In the genomic region with DNA sequence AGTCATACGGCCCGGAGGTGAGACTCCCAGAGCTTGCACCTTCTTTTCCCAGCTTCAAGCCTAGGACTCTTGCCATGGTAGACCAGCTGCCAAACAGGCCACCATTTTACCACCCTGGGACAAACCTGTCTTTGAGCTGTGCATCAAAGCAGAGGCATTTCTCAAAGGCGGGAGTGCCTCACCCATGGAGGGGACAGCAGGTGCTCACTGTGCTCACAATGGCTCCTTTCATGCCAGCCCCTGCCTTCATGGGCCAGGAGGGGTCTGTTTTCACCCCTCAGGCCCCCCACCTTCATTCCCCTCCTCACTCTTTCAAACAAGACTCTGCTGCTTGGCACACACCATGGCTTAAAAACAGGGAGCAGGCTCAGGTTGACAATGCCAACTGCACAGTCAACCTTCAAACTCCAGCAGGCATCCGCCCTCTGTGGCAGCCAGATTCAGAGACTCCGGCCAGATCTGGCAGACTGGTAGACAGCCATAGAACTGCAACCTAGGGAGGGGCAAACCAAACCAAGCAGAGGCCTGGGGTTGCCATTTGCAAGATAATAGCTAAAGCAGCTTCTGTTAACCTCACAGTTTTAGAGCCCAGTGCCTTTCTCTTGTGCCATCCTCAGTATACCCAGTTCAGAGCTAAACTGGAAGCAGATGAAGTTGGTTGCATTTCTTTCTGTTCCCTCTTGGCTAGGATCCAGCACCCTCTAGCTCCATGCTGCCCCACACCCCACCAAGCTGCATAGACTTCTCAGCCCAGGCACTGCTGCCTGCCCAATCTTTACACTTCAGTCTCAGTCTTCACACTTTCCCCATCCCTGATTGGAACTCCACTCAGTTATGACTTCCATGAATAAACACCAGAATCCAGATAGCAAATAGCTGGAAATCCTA, we compare ENCODE assay signal across 14 cellular contexts.
"Had no signal": no experiment of that assay in that cellular context is flagged by ENCODE, and none has a peak within 500 bp of the region (broad histone marks: within the 10 kb centered on the region; RNA-seq: fewer than 3 reads in every experiment).

No MANE protein-coding gene starts in this region.

- H3K9me3 ChIP-seq: left ventricle myocardium inferior, stomach, testis, upper lobe of left lung had no signal

- H3K4me3 Mint-ChIP-seq: activated CD4-positive, alpha-beta T cell treated with anti-CD3 and anti-CD28 coated beads, Interleukin-2, amount 10 ng/mL, durations not matched to agents 24 days and 14 days; activated CD8-positive, alpha-beta T cell treated with anti-CD3 and anti-CD28 coated beads, Interleukin-2, amount 10 ng/mL, durations not matched to agents 7 days and 5 days; activated naive CD4-positive, alpha-beta T cell treated with anti-CD3 and anti-CD28 coated beads, Interleukin-2, amount 50 U/mL, for 24 hours; memory B cell; natural killer cell treated with Interleukin-12 subunit alpha and Interleukin-12 subunit beta and Interleukin-15 and Interleukin-18, amount 100 ng/mL, for 72 hours had no signal

- H3K27ac Mint-ChIP-seq: activated CD4-positive, alpha-beta T cell treated with anti-CD3 and anti-CD28 coated beads, Interleukin-2, amount 10 ng/mL, durations not matched to agents 24 days and 14 days; activated CD8-positive, alpha-beta T cell treated with anti-CD3 and anti-CD28 coated beads, Interleukin-2, amount 10 ng/mL, durations not matched to agents 7 days and 5 days; activated naive CD4-positive, alpha-beta T cell treated with anti-CD3 and anti-CD28 coated beads, Interleukin-2, amount 50 U/mL, for 24 hours; memory B cell; natural killer cell treated with Interleukin-12 subunit alpha and Interleukin-12 subunit beta and Interleukin-15 and Interleukin-18, amount 100 ng/mL, for 72 hours had no signal

- H3K36me3 Mint-ChIP-seq: activated naive CD4-positive, alpha-beta T cell treated with anti-CD3 and anti-CD28 coated beads, Interleukin-2, amount 50 U/mL, for 24 hours; memory B cell; natural killer cell treated with Interleukin-12 subunit alpha and Interleukin-12 subunit beta and Interleukin-15 and Interleukin-18, amount 100 ng/mL, for 72 hours had no signal

- H3K27ac ChIP-seq: left ventricle myocardium inferior, testis, upper lobe of left lung had no signal

- H3K9me3 Mint-ChIP-seq: activated naive CD4-positive, alpha-beta T cell treated with anti-CD3 and anti-CD28 coated beads, Interleukin-2, amount 50 U/mL, for 24 hours; natural killer cell treated with Interleukin-12 subunit alpha and Interleukin-12 subunit beta and Interleukin-15 and Interleukin-18, amount 100 ng/mL, for 72 hours had no signal

- H3K27me3 Mint-ChIP-seq: activated naive CD4-positive, alpha-beta T cell treated with anti-CD3 and anti-CD28 coated beads, Interleukin-2, amount 50 U/mL, for 24 hours had no signal

- H3K27me3 ChIP-seq: stomach, testis, upper lobe of left lung had no signal

- ATAC-seq: activated CD8-positive, alpha-beta T cell treated with anti-CD3 and anti-CD28 coated beads, Interleukin-2, amount 10 ng/mL, durations not matched to agents 7 days and 5 days; sciatic nerve had no signal

- DNase-seq: activated CD4-positive, alpha-beta T cell treated with anti-CD3 and anti-CD28 coated beads, Interleukin-2, amount 10 ng/mL, durations not matched to agents 24 days and 14 days; activated CD4-positive, CD25-positive, alpha-beta regulatory T cell; activated CD8-positive, alpha-beta memory T cell treated with anti-CD3 and anti-CD28 coated beads, Interleukin-2, amount 50 U/mL, for 4 hours; activated CD8-positive, alpha-beta T cell treated with anti-CD3 and anti-CD28 coated beads, Interleukin-2, amount 10 ng/mL, durations not matched to agents 7 days and 5 days; activated effector memory CD4-positive, alpha-beta T cell treated with anti-CD3 and anti-CD28 coated beads, Interleukin-2, amount 50 U/mL, for 16 hours; activated T-cell treated with anti-CD3 and anti-CD28 coated beads, Interleukin-2, amount 50 U/mL, for 48 hours; left ventricle myocardium inferior; stomach; testis; upper lobe of left lung had no signal
